Comparison of ENCODE assay signal across 29 cellular contexts in the genomic region with DNA sequence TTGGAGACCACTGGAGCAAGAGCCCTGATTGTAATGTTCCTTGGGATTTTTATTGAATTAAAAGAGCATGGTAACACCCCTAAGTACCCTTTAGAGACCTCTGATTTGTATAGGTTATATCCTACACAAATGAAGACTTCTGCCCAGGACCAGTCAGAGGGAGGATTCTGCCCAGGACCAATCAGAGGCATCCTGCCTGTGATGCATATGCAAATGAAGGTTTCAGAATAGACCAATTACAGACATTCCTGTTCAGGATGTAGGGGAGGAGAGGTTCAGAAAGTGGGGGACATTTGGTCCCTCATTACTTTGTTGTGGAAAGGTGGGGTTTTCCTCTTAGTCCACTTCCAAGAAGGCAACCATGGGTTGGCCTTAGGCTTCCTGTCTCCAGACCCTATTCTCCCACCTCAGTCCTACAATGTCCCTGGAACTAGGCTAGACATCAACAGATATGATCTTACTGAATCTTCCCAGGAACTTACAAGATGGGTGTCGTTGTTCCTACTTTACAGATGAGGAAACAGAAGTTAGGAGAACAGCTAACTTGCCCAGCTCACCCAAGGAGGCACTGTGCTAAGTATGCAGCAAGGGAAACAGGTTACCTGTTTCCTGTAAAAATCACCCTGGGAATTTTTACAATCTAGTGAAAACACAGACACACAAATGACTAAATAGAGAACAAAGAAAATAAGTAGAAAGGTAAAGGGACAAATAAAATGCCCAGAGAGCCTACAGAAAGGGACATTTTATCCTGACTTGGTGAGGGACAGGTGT.
"Had no signal": no experiment of that assay in that cellular context is flagged by ENCODE, and none has a peak within 500 bp of the region (broad histone marks: within the 10 kb centered on the region; RNA-seq: fewer than 3 reads in every experiment).

No MANE protein-coding gene starts in this region.

- H3K36me3 Mint-ChIP-seq: activated naive CD8-positive, alpha-beta T cell; natural killer cell; T-cell had no signal

- H3K9me3 Mint-ChIP-seq: activated B cell treated with CpG ODN at 0.5 μM for 24 hours; activated T-cell treated with anti-CD3 and anti-CD28 coated beads, Interleukin-2, amount 50 U/mL, for 4 hours; dendritic cell treated with granulocyte-macrophage colony-stimulating factor and Interleukin-4, amounts not matched to agents 40 ng/mL and 50 ng/mL, for 4 days; endodermal cell; natural killer cell; T-cell; T-helper 2 cell treated with Interferon-gamma antibody and Interleukin-4, amounts not matched to agents 5 μg/mL and 100 μg/mL, for 36 hours had no signal

- ATAC-seq: activated T-cell treated with anti-CD3 and anti-CD28 coated beads, Interleukin-2, amount 50 U/mL, for 4 hours; gastrocnemius medialis; left lung; lower lobe of right lung; right cardiac atrium; T-cell had no signal

- FAIRE-seq: islet of Langerhans, urothelium cell line had no signal

- H3K4me1 ChIP-seq: breast epithelium, esophagus muscularis mucosa, gastrocnemius medialis, left lung, lower lobe of right lung, testis, transverse colon had no signal

- H3K4me3 Mint-ChIP-seq: activated B cell treated with CpG ODN at 0.5 μM for 24 hours; activated naive CD8-positive, alpha-beta T cell; activated T-cell treated with anti-CD3 and anti-CD28 coated beads, Interleukin-2, amount 50 U/mL, for 4 hours; dendritic cell treated with granulocyte-macrophage colony-stimulating factor and Interleukin-4, amounts not matched to agents 40 ng/mL and 50 ng/mL, for 4 days; endodermal cell; natural killer cell; T-cell; T-helper 2 cell treated with Interferon-gamma antibody and Interleukin-4, amounts not matched to agents 5 μg/mL and 100 μg/mL, for 36 hours had no signal

- H3K27ac Mint-ChIP-seq: activated B cell treated with CpG ODN at 0.5 μM for 24 hours; activated naive CD8-positive, alpha-beta T cell; dendritic cell treated with granulocyte-macrophage colony-stimulating factor and Interleukin-4, amounts not matched to agents 40 ng/mL and 50 ng/mL, for 4 days; endodermal cell; natural killer cell; T-cell; T-helper 2 cell treated with Interferon-gamma antibody and Interleukin-4, amounts not matched to agents 5 μg/mL and 100 μg/mL, for 36 hours had no signal

- H3K27ac ChIP-seq: breast epithelium, esophagus muscularis mucosa, gastrocnemius medialis, left lung, lower lobe of right lung, testis, transverse colon had no signal

- H3K4me3 ChIP-seq: breast epithelium, esophagus muscularis mucosa, gastrocnemius medialis, left lung, lower lobe of right lung, testis, transverse colon had no signal

- H3K27me3 Mint-ChIP-seq: activated B cell treated with CpG ODN at 0.5 μM for 24 hours; activated naive CD8-positive, alpha-beta T cell; dendritic cell treated with granulocyte-macrophage colony-stimulating factor and Interleukin-4, amounts not matched to agents 40 ng/mL and 50 ng/mL, for 4 days had no signal

- H3K36me3 ChIP-seq: breast epithelium, esophagus muscularis mucosa, gastrocnemius medialis, left lung, lower lobe of right lung, transverse colon had no signal

- H3K9me3 ChIP-seq: breast epithelium, esophagus muscularis mucosa, gastrocnemius medialis, left lung, lower lobe of right lung, testis, transverse colon had no signal

- H3K4me1 Mint-ChIP-seq: activated B cell treated with CpG ODN at 0.5 μM for 24 hours, endodermal cell, natural killer cell had no signal

- H3K27me3 ChIP-seq: breast epithelium, esophagus muscularis mucosa, gastrocnemius medialis, left lung, testis, transverse colon had no signal

- DNase-seq: activated B cell treated with CpG ODN at 0.5 μM for 24 hours; activated CD8-positive, alpha-beta memory T cell treated with anti-CD3 and anti-CD28 coated beads, Interleukin-2, amount 50 U/mL, for 4 hours; activated effector memory CD4-positive, alpha-beta T cell treated with Interleukin-2 at 50 U/mL for 16 hours; activated naive CD4-positive, alpha-beta T cell treated with Interleukin-2 at 50 U/mL for 16 hours; activated T-cell treated with anti-CD3 and anti-CD28 coated beads, Interleukin-2, amount 50 U/mL, for 4 hours; amygdala; central memory CD4-positive, alpha-beta T cell; endodermal cell; gastrocnemius medialis; glutamatergic neuron; left lung; lower lobe of right lung; mesenchymal stem cell; natural killer cell; posterior cingulate gyrus; right cardiac atrium; stimulated activated CD4-positive, alpha-beta T cell treated with anti-CD3 and anti-CD28 coated beads, Interleukin-15, amount 100 ng/mL, for 24 hours; stimulated activated CD4-positive, alpha-beta T cell treated with anti-CD3 and anti-CD28 coated beads, Interleukin-2, amount 100 ng/mL, for 24 hours; stimulated activated naive CD4-positive, alpha-beta T cell; T-cell; testis; transverse colon had no signal
